In genomic region chr3:113745273-113746068, GRCh38 we compare ENCODE assay signal across 1 cellular context.
TF ChIP-seq lines count a peak whose summit lies in the region.

No MANE protein-coding gene starts in this region.

TF ChIP-seq in HepG2, 621 proteins besides CTCF, POLR2A, EP300 and RAD21 (continued from another document and continues in another):
- TF ChIP-seq, protein P1, sequence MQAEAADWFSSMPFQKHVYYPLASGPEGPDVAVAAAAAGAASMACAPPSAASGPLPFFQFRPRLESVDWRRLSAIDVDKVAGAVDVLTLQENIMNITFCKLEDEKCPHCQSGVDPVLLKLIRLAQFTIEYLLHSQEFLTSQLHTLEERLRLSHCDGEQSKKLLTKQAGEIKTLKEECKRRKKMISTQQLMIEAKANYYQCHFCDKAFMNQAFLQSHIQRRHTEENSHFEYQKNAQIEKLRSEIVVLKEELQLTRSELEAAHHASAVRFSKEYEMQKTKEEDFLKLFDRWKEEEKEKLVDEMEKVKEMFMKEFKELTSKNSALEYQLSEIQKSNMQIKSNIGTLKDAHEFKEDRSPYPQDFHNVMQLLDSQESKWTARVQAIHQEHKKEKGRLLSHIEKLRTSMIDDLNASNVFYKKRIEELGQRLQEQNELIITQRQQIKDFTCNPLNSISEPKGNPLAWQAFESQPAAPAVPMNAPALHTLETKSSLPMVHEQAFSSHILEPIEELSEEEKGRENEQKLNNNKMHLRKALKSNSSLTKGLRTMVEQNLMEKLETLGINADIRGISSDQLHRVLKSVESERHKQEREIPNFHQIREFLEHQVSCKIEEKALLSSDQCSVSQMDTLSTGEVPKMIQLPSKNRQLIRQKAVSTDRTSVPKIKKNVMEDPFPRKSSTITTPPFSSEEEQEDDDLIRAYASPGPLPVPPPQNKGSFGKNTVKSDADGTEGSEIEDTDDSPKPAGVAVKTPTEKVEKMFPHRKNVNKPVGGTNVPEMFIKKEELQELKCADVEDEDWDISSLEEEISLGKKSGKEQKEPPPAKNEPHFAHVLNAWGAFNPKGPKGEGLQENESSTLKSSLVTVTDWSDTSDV (CRISPR knock-in tag; IDR thresholded peaks at IDR 0.05): no peak
- no peak for TF ChIP-seq ZMAT5 (CRISPR knock-in tag; IDR thresholded peaks at IDR 0.05; ENCODE audit: borderline replicate concordance, low read depth)
- peak; percentile 77 for TF ChIP-seq ZBTB7B (CRISPR knock-in tag; IDR thresholded peaks at IDR 0.05)
- TF ChIP-seq HHEX (CRISPR knock-in tag; IDR thresholded peaks at IDR 0.05): no peak
- TF ChIP-seq KDM4B (CRISPR knock-in tag; IDR thresholded peaks at IDR 0.05): peak; percentile 24; the same call in 1 of the 2 replicates
- TF ChIP-seq ARID2 (CRISPR knock-in tag; IDR thresholded peaks at IDR 0.05; ENCODE audit: borderline replicate concordance): no peak
- TF ChIP-seq ZFP36L2 (CRISPR knock-in tag; IDR thresholded peaks at IDR 0.05): no peak
- TF ChIP-seq NFKB2 (CRISPR knock-in tag; IDR thresholded peaks at IDR 0.05; ENCODE audit: borderline replicate concordance): no peak
- TF ChIP-seq ELF3 (CRISPR knock-in tag; IDR thresholded peaks at IDR 0.05): peak; percentile 85
- TF ChIP-seq GZF1 (CRISPR knock-in tag; IDR thresholded peaks at IDR 0.05): peak; percentile 53; the same call in 1 of the 2 replicates
- no peak for TF ChIP-seq ZFY (CRISPR knock-in tag; IDR thresholded peaks at IDR 0.05)
- no peak; the same call in 1 of the 2 replicates for TF ChIP-seq PATZ1 (CRISPR knock-in tag; IDR thresholded peaks at IDR 0.05)
- no peak for TF ChIP-seq RCOR2 (CRISPR knock-in tag; IDR thresholded peaks at IDR 0.05)
- TF ChIP-seq ZNF280D (CRISPR knock-in tag; IDR thresholded peaks at IDR 0.05): 0 out of 2 replicates have a peak, but pooled peaks have one; percentile 1
- TF ChIP-seq, protein P2, sequence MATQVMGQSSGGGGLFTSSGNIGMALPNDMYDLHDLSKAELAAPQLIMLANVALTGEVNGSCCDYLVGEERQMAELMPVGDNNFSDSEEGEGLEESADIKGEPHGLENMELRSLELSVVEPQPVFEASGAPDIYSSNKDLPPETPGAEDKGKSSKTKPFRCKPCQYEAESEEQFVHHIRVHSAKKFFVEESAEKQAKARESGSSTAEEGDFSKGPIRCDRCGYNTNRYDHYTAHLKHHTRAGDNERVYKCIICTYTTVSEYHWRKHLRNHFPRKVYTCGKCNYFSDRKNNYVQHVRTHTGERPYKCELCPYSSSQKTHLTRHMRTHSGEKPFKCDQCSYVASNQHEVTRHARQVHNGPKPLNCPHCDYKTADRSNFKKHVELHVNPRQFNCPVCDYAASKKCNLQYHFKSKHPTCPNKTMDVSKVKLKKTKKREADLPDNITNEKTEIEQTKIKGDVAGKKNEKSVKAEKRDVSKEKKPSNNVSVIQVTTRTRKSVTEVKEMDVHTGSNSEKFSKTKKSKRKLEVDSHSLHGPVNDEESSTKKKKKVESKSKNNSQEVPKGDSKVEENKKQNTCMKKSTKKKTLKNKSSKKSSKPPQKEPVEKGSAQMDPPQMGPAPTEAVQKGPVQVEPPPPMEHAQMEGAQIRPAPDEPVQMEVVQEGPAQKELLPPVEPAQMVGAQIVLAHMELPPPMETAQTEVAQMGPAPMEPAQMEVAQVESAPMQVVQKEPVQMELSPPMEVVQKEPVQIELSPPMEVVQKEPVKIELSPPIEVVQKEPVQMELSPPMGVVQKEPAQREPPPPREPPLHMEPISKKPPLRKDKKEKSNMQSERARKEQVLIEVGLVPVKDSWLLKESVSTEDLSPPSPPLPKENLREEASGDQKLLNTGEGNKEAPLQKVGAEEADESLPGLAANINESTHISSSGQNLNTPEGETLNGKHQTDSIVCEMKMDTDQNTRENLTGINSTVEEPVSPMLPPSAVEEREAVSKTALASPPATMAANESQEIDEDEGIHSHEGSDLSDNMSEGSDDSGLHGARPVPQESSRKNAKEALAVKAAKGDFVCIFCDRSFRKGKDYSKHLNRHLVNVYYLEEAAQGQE (IDR thresholded peaks at IDR 0.05; ENCODE audit: borderline replicate concordance in 1 of 2, low read depth in 1 of 2, low read length in 2 of 2): no peak
- no peak for TF ChIP-seq TBP (CRISPR knock-in tag; IDR thresholded peaks at IDR 0.05)
- TF ChIP-seq MIXL1 (CRISPR knock-in tag; IDR thresholded peaks at IDR 0.05): 0 out of 2 replicates have a peak, but pooled peaks have one; percentile 38
- TF ChIP-seq RARG (CRISPR knock-in tag; IDR thresholded peaks at IDR 0.05; ENCODE audit: low read depth): no peak
- TF ChIP-seq, protein P3, sequence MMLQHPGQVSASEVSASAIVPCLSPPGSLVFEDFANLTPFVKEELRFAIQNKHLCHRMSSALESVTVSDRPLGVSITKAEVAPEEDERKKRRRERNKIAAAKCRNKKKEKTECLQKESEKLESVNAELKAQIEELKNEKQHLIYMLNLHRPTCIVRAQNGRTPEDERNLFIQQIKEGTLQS (CRISPR knock-in tag; IDR thresholded peaks at IDR 0.05): no peak
- no peak for TF ChIP-seq SMARCE1 (IDR thresholded peaks at IDR 0.05; ENCODE audit: borderline replicate concordance)
- TF ChIP-seq IKZF4 (CRISPR knock-in tag; IDR thresholded peaks at IDR 0.05; ENCODE audit: borderline replicate concordance, low read depth, not compliant biosample characterization): no peak
- TF ChIP-seq GABPA (IDR thresholded peaks at IDR 0.05; ENCODE audit: low read depth, low read length): no peak
- TF ChIP-seq GABPA (CRISPR knock-in tag; IDR thresholded peaks at IDR 0.05; ENCODE audit: low read depth): peak; percentile 24; the same call in 1 of the 2 replicates
- TF ChIP-seq, protein P4, sequence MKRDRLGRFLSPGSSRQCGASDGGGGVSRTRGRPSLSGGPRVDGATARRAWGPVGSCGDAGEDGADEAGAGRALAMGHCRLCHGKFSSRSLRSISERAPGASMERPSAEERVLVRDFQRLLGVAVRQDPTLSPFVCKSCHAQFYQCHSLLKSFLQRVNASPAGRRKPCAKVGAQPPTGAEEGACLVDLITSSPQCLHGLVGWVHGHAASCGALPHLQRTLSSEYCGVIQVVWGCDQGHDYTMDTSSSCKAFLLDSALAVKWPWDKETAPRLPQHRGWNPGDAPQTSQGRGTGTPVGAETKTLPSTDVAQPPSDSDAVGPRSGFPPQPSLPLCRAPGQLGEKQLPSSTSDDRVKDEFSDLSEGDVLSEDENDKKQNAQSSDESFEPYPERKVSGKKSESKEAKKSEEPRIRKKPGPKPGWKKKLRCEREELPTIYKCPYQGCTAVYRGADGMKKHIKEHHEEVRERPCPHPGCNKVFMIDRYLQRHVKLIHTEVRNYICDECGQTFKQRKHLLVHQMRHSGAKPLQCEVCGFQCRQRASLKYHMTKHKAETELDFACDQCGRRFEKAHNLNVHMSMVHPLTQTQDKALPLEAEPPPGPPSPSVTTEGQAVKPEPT (CRISPR knock-in tag; IDR thresholded peaks at IDR 0.05; ENCODE audit: low read depth): no peak; the same call in 1 of the 2 replicates
- TF ChIP-seq SAFB2 (CRISPR knock-in tag; IDR thresholded peaks at IDR 0.05; ENCODE audit: borderline replicate concordance, low read depth): no peak; the same call in 1 of the 2 replicates
- no peak for TF ChIP-seq ZNF891 (CRISPR knock-in tag; IDR thresholded peaks at IDR 0.05)
- TF ChIP-seq HDAC2 (CRISPR knock-in tag; IDR thresholded peaks at IDR 0.05): 0 out of 2 replicates have a peak, but pooled peaks have one; percentile 22
- no peak for TF ChIP-seq NR1H2 (CRISPR knock-in tag; IDR thresholded peaks at IDR 0.05; ENCODE audit: borderline replicate concordance, low read depth)
- TF ChIP-seq, protein P5, sequence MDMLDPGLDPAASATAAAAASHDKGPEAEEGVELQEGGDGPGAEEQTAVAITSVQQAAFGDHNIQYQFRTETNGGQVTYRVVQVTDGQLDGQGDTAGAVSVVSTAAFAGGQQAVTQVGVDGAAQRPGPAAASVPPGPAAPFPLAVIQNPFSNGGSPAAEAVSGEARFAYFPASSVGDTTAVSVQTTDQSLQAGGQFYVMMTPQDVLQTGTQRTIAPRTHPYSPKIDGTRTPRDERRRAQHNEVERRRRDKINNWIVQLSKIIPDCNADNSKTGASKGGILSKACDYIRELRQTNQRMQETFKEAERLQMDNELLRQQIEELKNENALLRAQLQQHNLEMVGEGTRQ (IDR thresholded peaks at IDR 0.05; ENCODE audit: low read depth, low read length): no peak
- TF ChIP-seq, protein P5 (CRISPR knock-in tag; IDR thresholded peaks at IDR 0.05; ENCODE audit: borderline replicate concordance): no peak
- TF ChIP-seq CSRNP1 (CRISPR knock-in tag; IDR thresholded peaks at IDR 0.05): no peak
- no peak for TF ChIP-seq SRF (IDR thresholded peaks at IDR 0.05; ENCODE audit: low read depth, low read length)
- TF ChIP-seq MAZ (IDR thresholded peaks at IDR 0.05; ENCODE audit: borderline replicate concordance, low read depth, low read length): no peak
- TF ChIP-seq MAZ (CRISPR knock-in tag; IDR thresholded peaks at IDR 0.05; ENCODE audit: low read depth): no peak
- TF ChIP-seq ZBTB39 (CRISPR knock-in tag; IDR thresholded peaks at IDR 0.05): no peak
- no peak for TF ChIP-seq RBFOX2 (IDR thresholded peaks at IDR 0.05; ENCODE audit: low read depth, low read length)
- TF ChIP-seq ZNF709 (CRISPR knock-in tag; IDR thresholded peaks at IDR 0.05): no peak
- no peak for TF ChIP-seq MTA3 (CRISPR knock-in tag; IDR thresholded peaks at IDR 0.05)
- TF ChIP-seq, protein P6, sequence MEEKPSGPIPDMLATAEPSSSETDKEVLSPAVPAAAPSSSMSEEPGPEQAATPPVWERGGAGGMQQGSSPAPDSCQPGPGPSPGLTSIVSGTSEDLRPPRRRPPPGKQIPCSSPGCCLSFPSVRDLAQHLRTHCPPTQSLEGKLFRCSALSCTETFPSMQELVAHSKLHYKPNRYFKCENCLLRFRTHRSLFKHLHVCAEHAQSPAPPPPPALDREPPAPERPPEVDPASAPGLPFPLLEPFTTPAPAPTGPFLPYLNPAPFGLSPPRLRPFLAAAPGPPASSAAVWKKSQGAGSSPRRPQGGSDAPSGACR (CRISPR knock-in tag; IDR thresholded peaks at IDR 0.05): 0 out of 2 replicates have a peak, but pooled peaks have one; percentile 2
